Comparison of ENCODE assay signal across 9 cellular contexts in genomic region chr7:11054033-11054432, GRCh38.
"Had no signal": no experiment of that assay in that cellular context is flagged by ENCODE, and none has a peak within 500 bp of the region (broad histone marks: within the 10 kb centered on the region; RNA-seq: fewer than 3 reads in every experiment).

No MANE protein-coding gene starts in this region.

- H3K27ac ChIP-seq: GM23248, HL-60 had no signal

- H2AFZ ChIP-seq: GM23248 had no signal

- H3K9me3 ChIP-seq: HAP-1 had no signal

- H3K4me3 ChIP-seq: GM23248, HAP-1 had no signal

- H3K9ac ChIP-seq: GM23248 had no signal

- ATAC-seq: HCT116 had no signal

- DNase-seq: GM23248, GOT3, H7, HFFc6, IMR-90, KBM-7 had no signal

- H3K4me1 ChIP-seq: HAP-1 had no signal
